In the genomic region with DNA sequence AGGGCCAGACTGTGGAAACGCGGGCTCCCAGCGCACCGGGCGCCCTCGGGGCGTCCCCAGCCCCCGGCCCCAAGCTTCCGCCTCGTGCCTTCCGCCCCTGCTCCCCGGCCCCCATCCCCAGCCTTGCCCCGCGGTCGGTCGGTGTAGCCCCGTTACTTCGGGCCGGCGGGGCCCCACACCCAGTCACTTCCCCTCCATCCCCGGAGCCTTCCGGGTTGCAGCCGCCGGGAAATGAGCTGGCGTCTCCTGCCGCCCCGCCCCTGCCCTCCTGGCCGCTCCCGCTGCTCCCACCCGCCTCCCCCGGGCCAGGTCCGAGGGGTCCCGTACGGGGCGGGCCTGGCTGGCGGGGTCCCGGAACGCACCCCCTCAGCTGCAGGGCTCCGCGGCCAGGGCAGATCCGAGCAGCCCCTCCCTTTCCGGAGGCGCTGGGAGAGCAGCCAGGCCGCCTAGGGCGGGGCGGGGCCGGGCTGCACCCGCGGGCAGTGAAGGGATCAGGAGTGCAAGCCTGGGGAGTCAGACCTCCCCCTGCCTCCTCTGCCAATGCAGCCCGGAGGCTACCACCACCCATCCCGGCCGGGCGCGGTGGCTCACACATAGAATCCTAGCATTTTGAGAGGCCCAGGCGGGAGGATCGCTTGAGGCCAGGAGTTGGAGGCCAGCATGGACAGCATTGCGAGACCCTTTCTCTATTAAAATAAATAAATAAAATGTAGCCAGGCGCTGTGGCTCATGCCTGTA, we compare ENCODE assay signal across 8 cellular contexts. TPM values are rescaled to one million over a fixed set of nuclear protein-coding genes. Genes with fewer than 3 reads are reported as not detected.
DNase-seq lines count a peak whose midpoint lies in the region; ATAC-seq and TF ChIP-seq lines count a peak whose summit lies in the region.

No MANE protein-coding gene starts in this region.

- no peak for TF ChIP-seq EP300 in esophagus muscularis mucosa (IDR thresholded peaks at IDR 0.05)

- H3K9ac ChIP-seq in OCI-LY1 (ENCODE audit: low read length), result peak overlapping the region; percentile 76
- H3K9ac ChIP-seq in muscle layer of colon (ENCODE audit: low read length), result no peak overlapping the region

- peaks cover 44% of the 10 kb centered on the region for H3K36me3 Mint-ChIP-seq in activated T-cell treated with anti-CD3 and anti-CD28 coated beads, Interleukin-2, amount 50 U/mL, for 24 hours (ENCODE audit: low read depth)
- peaks cover 27% of the 10 kb centered on the region for H3K36me3 Mint-ChIP-seq in stimulated activated naive CD8-positive, alpha-beta T cell treated with anti-CD3 and anti-CD28 coated beads, Interleukin-15, Interleukin-2, amounts not matched to agents 100 ng/mL and 50 ng/mL, for 24 hours (ENCODE audit: low read depth)

- no peak overlapping the region for H2AFZ ChIP-seq in OCI-LY1 (ENCODE audit: low read length)

- H3K4me2 ChIP-seq in OCI-LY1 (ENCODE audit: low read length), result peak overlapping the region; percentile 81

- no peaks in the 10 kb centered on the region for H4K20me1 ChIP-seq in OCI-LY1 (ENCODE audit: insufficient read depth, low read length)

- no peaks in the 10 kb centered on the region for H3K9me2 ChIP-seq in OCI-LY1 (ENCODE audit: low read depth, low read length)

- peaks cover 41% of the 10 kb centered on the region for H3K4me1 Mint-ChIP-seq in activated T-cell treated with anti-CD3 and anti-CD28 coated beads, Interleukin-2, amount 50 U/mL, for 24 hours (ENCODE audit: low read depth)
- H3K4me1 Mint-ChIP-seq in stimulated activated naive CD8-positive, alpha-beta T cell treated with anti-CD3 and anti-CD28 coated beads, Interleukin-15, Interleukin-2, amounts not matched to agents 100 ng/mL and 50 ng/mL, for 24 hours (ENCODE audit: low read depth), result peaks cover 55% of the 10 kb centered on the region

- H3K27me3 ChIP-seq in OCI-LY1 (ENCODE audit: insufficient read depth, low read length) (no peaks in the 10 kb centered on the region), esophagus muscularis mucosa (no peaks in the 10 kb centered on the region), muscle layer of colon (ENCODE audit: control insufficient read depth in 1 of 2, insufficient read depth in 2 of 2, low read length in 2 of 2) (no peaks in the 10 kb centered on the region)

- H3K27me3 Mint-ChIP-seq in activated T-cell treated with anti-CD3 and anti-CD28 coated beads, Interleukin-2, amount 50 U/mL, for 24 hours, result no peaks in the 10 kb centered on the region
- no peaks in the 10 kb centered on the region for H3K27me3 Mint-ChIP-seq in stimulated activated naive CD8-positive, alpha-beta T cell treated with anti-CD3 and anti-CD28 coated beads, Interleukin-15, Interleukin-2, amounts not matched to agents 100 ng/mL and 50 ng/mL, for 24 hours

- H3K9me3 ChIP-seq in OCI-LY1 (ENCODE audit: low read length), result no peaks in the 10 kb centered on the region
- H3K9me3 ChIP-seq in esophagus muscularis mucosa, result no peaks in the 10 kb centered on the region
- no peaks in the 10 kb centered on the region for H3K9me3 ChIP-seq in muscle layer of colon (ENCODE audit: low read length)

- H3K27ac ChIP-seq in OCI-LY1 (ENCODE audit: low read depth, low read length, poor library complexity, severe bottlenecking), result peak overlapping the region; percentile 41
- H3K27ac ChIP-seq in esophagus muscularis mucosa (replicated peaks in 1 of 4), result peak overlapping the region; percentile 80 to 93 (median 90)
- H3K27ac ChIP-seq in muscle layer of colon (ENCODE audit: low read depth, low read length), result peak overlapping the region; percentile 86

- H3K4me3 Mint-ChIP-seq in activated T-cell treated with anti-CD3 and anti-CD28 coated beads, Interleukin-2, amount 50 U/mL, for 24 hours, result peak overlapping the region; percentile 84
- peak overlapping the region; percentile 85 for H3K4me3 Mint-ChIP-seq in stimulated activated naive CD8-positive, alpha-beta T cell treated with anti-CD3 and anti-CD28 coated beads, Interleukin-15, Interleukin-2, amounts not matched to agents 100 ng/mL and 50 ng/mL, for 24 hours

- H3K79me2 ChIP-seq in OCI-LY1 (ENCODE audit: insufficient read depth, low read length), result peaks cover 5% of the 10 kb centered on the region; the same call in 1 of the 2 replicates

- H3K4me3 ChIP-seq in AG09309 (ENCODE audit: control insufficient read depth, low read depth, low read length) (peak overlapping the region; percentile 90), OCI-LY1 (ENCODE audit: low read depth, low read length, poor library complexity, severe bottlenecking) (peak overlapping the region; percentile 79), esophagus muscularis mucosa (peak overlapping the region; percentile 86 to 99 (median 92)), muscle layer of colon (ENCODE audit: low read depth in 1 of 2, low read length in 2 of 2) (peak overlapping the region; percentile 56 to 92)

- TF ChIP-seq CTCF in AG09309 (IDR thresholded peaks at IDR 0.05; ENCODE audit: control insufficient read depth, insufficient read depth, low read depth, low read length, missing control alignments) (no peak), OCI-LY1 (IDR thresholded peaks at IDR 0.05; ENCODE audit: low read length) (no peak), esophagus muscularis mucosa (IDR thresholded peaks at IDR 0.05) (no peak)

- peak; percentile 40 for ATAC-seq in GM18867 (IDR thresholded peaks at IDR 0.05; ENCODE audit: unreplicated experiment)
- ATAC-seq in HG03095 (IDR thresholded peaks at IDR 0.05; ENCODE audit: unreplicated experiment), result peak; percentile 36

- H3K27ac Mint-ChIP-seq in activated T-cell treated with anti-CD3 and anti-CD28 coated beads, Interleukin-2, amount 50 U/mL, for 24 hours, result peak overlapping the region; percentile 92
- peak overlapping the region; percentile 76 for H3K27ac Mint-ChIP-seq in stimulated activated naive CD8-positive, alpha-beta T cell treated with anti-CD3 and anti-CD28 coated beads, Interleukin-15, Interleukin-2, amounts not matched to agents 100 ng/mL and 50 ng/mL, for 24 hours

- no peaks in the 10 kb centered on the region for H3K9me3 Mint-ChIP-seq in activated T-cell treated with anti-CD3 and anti-CD28 coated beads, Interleukin-2, amount 50 U/mL, for 24 hours
- H3K9me3 Mint-ChIP-seq in stimulated activated naive CD8-positive, alpha-beta T cell treated with anti-CD3 and anti-CD28 coated beads, Interleukin-15, Interleukin-2, amounts not matched to agents 100 ng/mL and 50 ng/mL, for 24 hours, result no peaks in the 10 kb centered on the region

- TF ChIP-seq POLR2A in esophagus muscularis mucosa (IDR thresholded peaks at IDR 0.05; ENCODE audit: low read depth), result no peak

- no peak for DNase-seq in AG09309 (ENCODE audit: low read depth)
- peak; percentile 83 for DNase-seq in activated T-cell treated with anti-CD3 and anti-CD28 coated beads, Interleukin-2, amount 50 U/mL, for 24 hours
- peak; percentile 93 for DNase-seq in esophagus muscularis mucosa (ENCODE audit: extremely low spot score)

- peaks cover 34% of the 10 kb centered on the region for H3K4me1 ChIP-seq in OCI-LY1 (ENCODE audit: insufficient read depth, low read length, severe bottlenecking)
- H3K4me1 ChIP-seq in esophagus muscularis mucosa, result peaks cover 40 to 60% (median 54%) of the 10 kb centered on the region in 4 donors
- peaks cover 18% of the 10 kb centered on the region for H3K4me1 ChIP-seq in muscle layer of colon (ENCODE audit: insufficient read depth, low read length)

- peaks cover 24% of the 10 kb centered on the region for H3K36me3 ChIP-seq in OCI-LY1 (ENCODE audit: insufficient read depth, low read length)
- H3K36me3 ChIP-seq in esophagus muscularis mucosa, result peaks cover 3 to 24% (median 14%) of the 10 kb centered on the region in 4 donors
- no peaks in the 10 kb centered on the region for H3K36me3 ChIP-seq in muscle layer of colon (ENCODE audit: insufficient read depth, low read length)

- H3F3A ChIP-seq in OCI-LY1 (ENCODE audit: insufficient read depth, low read length), result peaks cover 14% of the 10 kb centered on the region

- intact Hi-C loops in esophagus muscularis mucosa (cut with DNase I), result no loop called here

- WGBS in esophagus muscularis mucosa, result 23% methylated on average over 9 of the region's 58 CpGs

RNA-seq across cellular contexts. Expression of gene ARPC1B, which starts 0.7 kb away (rescaled TPM):
- total RNA-seq in esophagus muscularis mucosa, result 100 to 1,000 TPM; 101 to 153 (median 134) TPM

RNA-seq across cellular contexts. Expression of gene PDAP1, which starts 33.2 kb away (rescaled TPM):
- 100 to 1,000 TPM in 2 of 4 donors, 10 to 100 TPM in 2; 85.9 to 116 (median 99.9) TPM for total RNA-seq in esophagus muscularis mucosa

RNA-seq across cellular contexts. Expression of gene BUD31, which starts 33.5 kb away (rescaled TPM):
- total RNA-seq in esophagus muscularis mucosa, result 10 to 100 TPM; 61.8 to 82.0 (median 66.2) TPM

RNA-seq across cellular contexts. Expression of gene ARPC1A, which starts 49.5 kb away (rescaled TPM):
- total RNA-seq in esophagus muscularis mucosa, result 100 to 1,000 TPM in 2 of 4 donors, 10 to 100 TPM in 2; 83.1 to 105 (median 99.8) TPM
